In genomic region chr19:2253106-2254051, GRCh38 we compare ENCODE assay signal across 8 cellular contexts. TPM values are rescaled to one million over a fixed set of nuclear protein-coding genes. Genes with fewer than 3 reads are reported as not detected.
DNase-seq lines count a peak whose midpoint lies in the region; ATAC-seq and TF ChIP-seq lines count a peak whose summit lies in the region.

No MANE protein-coding gene starts in this region.

- H3K9me2 ChIP-seq in PC-3 (replicated peaks; ENCODE audit: low read length), result no peaks in the 10 kb centered on the region

- no peaks in the 10 kb centered on the region for H3K27me3 ChIP-seq in PC-3 (ENCODE audit: low read length)

- no peak overlapping the region for H3K4me2 ChIP-seq in PC-3 (ENCODE audit: low read length)

- no peaks in the 10 kb centered on the region for H3K9me3 Mint-ChIP-seq in central memory CD8-positive, alpha-beta T cell
- no peaks in the 10 kb centered on the region for H3K9me3 Mint-ChIP-seq in progenitor cell of endocrine pancreas (ENCODE audit: low read depth)

- H4K20me1 ChIP-seq in PC-3 (ENCODE audit: low read length), result no peaks in the 10 kb centered on the region

- no peaks in the 10 kb centered on the region for H3F3A ChIP-seq in PC-3 (ENCODE audit: low read length, unreplicated experiment)

- no peaks in the 10 kb centered on the region for H3K27me3 Mint-ChIP-seq in central memory CD8-positive, alpha-beta T cell
- peaks cover 4% of the 10 kb centered on the region for H3K27me3 Mint-ChIP-seq in progenitor cell of endocrine pancreas

- TF ChIP-seq CTCF in GM12873 (IDR thresholded peaks at IDR 0.05; ENCODE audit: insufficient read depth, low read depth, low read length, missing control alignments), result peak; percentile 48
- 0 out of 2 replicates have a peak, but pooled peaks have one; percentile 25 for TF ChIP-seq CTCF in PC-3 (conservative IDR thresholded peaks at IDR 0.05; ENCODE audit: low read depth, low read length)
- peak; percentile 41 for TF ChIP-seq CTCF in progenitor cell of endocrine pancreas (IDR thresholded peaks at IDR 0.05; ENCODE audit: unreplicated experiment)

- no TSS peak for BruUV-seq in PC-3 (replicated peaks; lab: Mats Ljungman, UMichigan)

- no peak for ATAC-seq in PC-3
- no peak for ATAC-seq in central memory CD8-positive, alpha-beta T cell (replicated peaks; ENCODE audit: extremely low read depth, poor library complexity, severe bottlenecking)
- ATAC-seq in GM18511 (IDR thresholded peaks at IDR 0.05; ENCODE audit: unreplicated experiment), result no peak
- ATAC-seq in HG02678 (IDR thresholded peaks at IDR 0.05; ENCODE audit: unreplicated experiment), result no peak
- ATAC-seq in HG02571 (IDR thresholded peaks at IDR 0.05; ENCODE audit: unreplicated experiment), result no peak

- H3K4me3 ChIP-seq in PC-3 (ENCODE audit: low read length), result no peak overlapping the region

- peaks cover 4% of the 10 kb centered on the region for H3K4me1 Mint-ChIP-seq in central memory CD8-positive, alpha-beta T cell
- peaks cover 3% of the 10 kb centered on the region for H3K4me1 Mint-ChIP-seq in progenitor cell of endocrine pancreas (ENCODE audit: low read depth)

- H3K27ac ChIP-seq in PC-3 (ENCODE audit: low read length), result no peak overlapping the region

- H3K4me3 Mint-ChIP-seq in central memory CD8-positive, alpha-beta T cell, result peak overlapping the region; percentile 67
- H3K4me3 Mint-ChIP-seq in progenitor cell of endocrine pancreas (ENCODE audit: low read depth), result peak overlapping the region; percentile 65

- no peak overlapping the region for H3K27ac Mint-ChIP-seq in central memory CD8-positive, alpha-beta T cell (ENCODE audit: low read depth)
- H3K27ac Mint-ChIP-seq in progenitor cell of endocrine pancreas, result peak overlapping the region; percentile 21

- H3K9me3 ChIP-seq in PC-3 (ENCODE audit: low read length), result no peaks in the 10 kb centered on the region

- H3K79me2 ChIP-seq in PC-3 (ENCODE audit: low read length), result no peaks in the 10 kb centered on the region

- H3K4me1 ChIP-seq in PC-3 (ENCODE audit: insufficient read depth, low read length), result no peaks in the 10 kb centered on the region

- POLR2A ChIA-PET in PC-3 (lab: Charles Lee; ENCODE audit: unreplicated experiment), result no interaction called here

- H3K36me3 Mint-ChIP-seq in central memory CD8-positive, alpha-beta T cell (ENCODE audit: insufficient read depth), result peaks cover 16% of the 10 kb centered on the region
- H3K36me3 Mint-ChIP-seq in progenitor cell of endocrine pancreas (ENCODE audit: insufficient read depth), result no peaks in the 10 kb centered on the region

- no peaks in the 10 kb centered on the region for H3K36me3 ChIP-seq in PC-3 (ENCODE audit: low read depth, low read length)

- CTCF ChIA-PET in PC-3 (lab: Charles Lee), result no interaction called here

- no peak overlapping the region for H2AFZ ChIP-seq in PC-3 (ENCODE audit: low read length)

- DNase-seq in PC-3 (no peak), progenitor cell of endocrine pancreas (ENCODE audit: low spot score, unreplicated experiment) (no peak), ureter (ENCODE audit: low spot score) (no peak)
- DNase-seq in central memory CD8-positive, alpha-beta T cell (ENCODE audit: low spot score in 2 of 2), result peak in 1 of 2 donors; percentile 31

- H3K9ac ChIP-seq in PC-3 (ENCODE audit: low read length), result no peak overlapping the region

- intact Hi-C loops in PC-3 (cut with micrococcal nuclease), result no loop called here

RNA-seq across cellular contexts. Expression of gene JSRP1, which starts 2.8 kb away (rescaled TPM):
- total RNA-seq in PC-3 (2014; rRNA removed), result not detected in 2 replicates
- total RNA-seq in progenitor cell of endocrine pancreas, result 1.00 and 1.6 TPM in 2 replicates
- total RNA-seq in ureter, result 0.49 TPM

RNA-seq across cellular contexts. Expression of gene AMH, which starts 4.3 kb away (rescaled TPM):
- total RNA-seq in PC-3 (2014; rRNA removed) (6.0 and 7.7 TPM in 2 replicates), progenitor cell of endocrine pancreas (58.4 and 71.3 TPM in 2 replicates), ureter (1.3 TPM)

RNA-seq across cellular contexts. Expression of gene SF3A2, which starts 16.8 kb away (rescaled TPM):
- total RNA-seq in PC-3 (2014; rRNA removed) (33.8 and 55.5 TPM in 2 replicates), progenitor cell of endocrine pancreas (152 and 156 TPM in 2 replicates), ureter (65.8 TPM)

RNA-seq across cellular contexts. Expression of gene PLEKHJ1, which starts 17.2 kb away (rescaled TPM):
- total RNA-seq in PC-3 (2014; rRNA removed) (94.8 and 108 TPM in 2 replicates), progenitor cell of endocrine pancreas (116 and 119 TPM in 2 replicates), ureter (52.0 TPM)

RNA-seq across cellular contexts. Expression of gene PEAK3, which starts 28.6 kb away (rescaled TPM):
- not detected in 2 replicates for total RNA-seq in PC-3 (2014; rRNA removed)
- not detected in 2 replicates for total RNA-seq in progenitor cell of endocrine pancreas
- total RNA-seq in ureter, result 0.99 TPM
